3 cellular contexts compared by ENCODE assay signal in genomic region chr17:76004750-76005262, GRCh38.
TF ChIP-seq lines count a peak whose summit lies in the region.

No MANE protein-coding gene starts in this region.

TF ChIP-seq in HCT116, 20 proteins besides CTCF, POLR2A, EP300 and RAD21:
- TF ChIP-seq TCF7L2 (IDR thresholded peaks at IDR 0.05; ENCODE audit: borderline replicate concordance, extremely low read depth, insufficient read depth, insufficient read length) (no peak), SRF (IDR thresholded peaks at IDR 0.05; ENCODE audit: low read depth) (no peak), EZH2 (IDR thresholded peaks at IDR 0.05) (no peak), YY1 (IDR thresholded peaks at IDR 0.05; ENCODE audit: extremely low read depth, insufficient replicate concordance, low read depth, low read length) (no peak), SP1 (IDR thresholded peaks at IDR 0.05; ENCODE audit: low read depth) (no peak), CEBPB (IDR thresholded peaks at IDR 0.05; ENCODE audit: low read depth) (no peak), SIN3A (IDR thresholded peaks at IDR 0.05; ENCODE audit: low read depth) (no peak), EZH2phosphoT487 (IDR thresholded peaks at IDR 0.05; ENCODE audit: borderline replicate concordance) (no peak)

TF ChIP-seq in SK-N-SH, 30 proteins besides CTCF, POLR2A, EP300 and RAD21:
- TF ChIP-seq TEAD4 (IDR thresholded peaks at IDR 0.05; ENCODE audit: borderline replicate concordance, insufficient read depth) (no peak), REST (IDR thresholded peaks at IDR 0.05; ENCODE audit: low read depth, low read length) (0 out of 2 replicates have a peak, but pooled peaks have one; percentile 3), FOSL2 (IDR thresholded peaks at IDR 0.05; ENCODE audit: borderline replicate concordance, low read depth) (peak; percentile 82)

TF ChIP-seq in HepG2, 621 proteins besides CTCF, POLR2A, EP300 and RAD21:
- TF ChIP-seq SP4 (CRISPR knock-in tag; IDR thresholded peaks at IDR 0.05): 0 out of 2 replicates have a peak, but pooled peaks have one; percentile 49
- TF ChIP-seq ZNF329 (CRISPR knock-in tag; IDR thresholded peaks at IDR 0.05; ENCODE audit: low read depth): 0 out of 2 replicates have a peak, but pooled peaks have one; percentile 38
- TF ChIP-seq ZFP41 (CRISPR knock-in tag; IDR thresholded peaks at IDR 0.05; ENCODE audit: borderline replicate concordance): no peak
- TF ChIP-seq ZNF550 (CRISPR knock-in tag; IDR thresholded peaks at IDR 0.05; ENCODE audit: borderline replicate concordance): 0 out of 2 replicates have a peak, but pooled peaks have one; percentile 83
- no peak for TF ChIP-seq CHCHD3 (CRISPR knock-in tag; IDR thresholded peaks at IDR 0.05)
- TF ChIP-seq HNF4G (IDR thresholded peaks at IDR 0.05; ENCODE audit: borderline replicate concordance, low read depth, low read length): no peak
- TF ChIP-seq HNF4G (CRISPR knock-in tag; IDR thresholded peaks at IDR 0.05; ENCODE audit: borderline replicate concordance, low read depth): 0 out of 2 replicates have a peak, but pooled peaks have one; percentile 32
- TF ChIP-seq MIER3 (CRISPR knock-in tag; IDR thresholded peaks at IDR 0.05; ENCODE audit: borderline replicate concordance): no peak
- TF ChIP-seq JUND (CRISPR knock-in tag; IDR thresholded peaks at IDR 0.05): 0 out of 2 replicates have a peak, but pooled peaks have one; percentile 53
- 0 out of 2 replicates have a peak, but pooled peaks have one; percentile 9 for TF ChIP-seq PBX2 (CRISPR knock-in tag; IDR thresholded peaks at IDR 0.05)
- no peak for TF ChIP-seq TEAD2 (CRISPR knock-in tag; IDR thresholded peaks at IDR 0.05)
- TF ChIP-seq PRDM15 (CRISPR knock-in tag; IDR thresholded peaks at IDR 0.05): no peak
- TF ChIP-seq BRF2 (CRISPR knock-in tag; IDR thresholded peaks at IDR 0.05): no peak
- peak; percentile 68; the same call in 1 of the 2 replicates for TF ChIP-seq ZNF768 (CRISPR knock-in tag; IDR thresholded peaks at IDR 0.05)
- TF ChIP-seq RBM39 (IDR thresholded peaks at IDR 0.05; ENCODE audit: low read depth, low read length, poor library complexity, severe bottlenecking): peak; percentile 9
- no peak for TF ChIP-seq ADNP (CRISPR knock-in tag; IDR thresholded peaks at IDR 0.05)
- peak; percentile 3; the same call in 1 of the 2 replicates for TF ChIP-seq POLR2AphosphoS5 (IDR thresholded peaks at IDR 0.05; ENCODE audit: low read depth, low read length)
- TF ChIP-seq BCL3 (CRISPR knock-in tag; IDR thresholded peaks at IDR 0.05): peak; percentile 25; the same call in 1 of the 2 replicates
- TF ChIP-seq ZFY (CRISPR knock-in tag; IDR thresholded peaks at IDR 0.05): no peak
- TF ChIP-seq SKIL (CRISPR knock-in tag; IDR thresholded peaks at IDR 0.05; ENCODE audit: borderline replicate concordance): no peak
- TF ChIP-seq ZNF224 (CRISPR knock-in tag; IDR thresholded peaks at IDR 0.05): no peak
- TF ChIP-seq ATF5 (CRISPR knock-in tag; IDR thresholded peaks at IDR 0.05; ENCODE audit: low read depth): no peak
